21 cellular contexts compared by ENCODE assay signal in genomic region chr3:43062556-43063040, GRCh38. TPM values are rescaled to one million over a fixed set of nuclear protein-coding genes. Genes with fewer than 3 reads are reported as not detected.
DNase-seq lines count a peak whose midpoint lies in the region; ATAC-seq and TF ChIP-seq lines count a peak whose summit lies in the region.
"Had no signal": no experiment of that assay in that cellular context is flagged by ENCODE, and none has a peak within 500 bp of the region (broad histone marks: within the 10 kb centered on the region; RNA-seq: fewer than 3 reads in every experiment).

No MANE protein-coding gene starts in this region.

- H3K27ac ChIP-seq in aorta (ENCODE audit: low read depth in 1 of 2, low read length in 2 of 2), result no peak overlapping the region
- H3K27ac ChIP-seq: A549, parathyroid adenoma, skin epidermis, testis had no signal

- no peak overlapping the region for H3K4me3 Mint-ChIP-seq in activated CD8-positive, alpha-beta memory T cell treated with anti-CD3 and anti-CD28 coated beads, Interleukin-2, amount 10 ng/mL, durations not matched to agents 7 days and 5 days
- no peak overlapping the region for H3K4me3 Mint-ChIP-seq in mesothelial cell of epicardium
- H3K4me3 Mint-ChIP-seq: activated CD4-positive, alpha-beta memory T cell treated with anti-CD3 and anti-CD28 coated beads for 36 hours; activated T-helper 1 cell treated with anti-CD3 and anti-CD28 coated beads, Interleukin-12 subunit alpha, Interleukin-12 subunit beta, Interleukin-2, Interleukin-4 antibody, amounts not matched to agents 30 ng/mL and 10 ng/mL and 1 ng/mL, durations not matched to agents 14 hours and 24 hours and 36 hours; naive B cell had no signal

- intact Hi-C loops in left ventricle myocardium superior (cut with micrococcal nuclease) (no loop called here), aorta (cut with DNase I) (no loop called here)

- peak; percentile 16 for DNase-seq in activated CD8-positive, alpha-beta memory T cell treated with anti-CD3 and anti-CD28 coated beads, Interleukin-2, amount 10 ng/mL, durations not matched to agents 7 days and 5 days
- DNase-seq in activated CD8-positive, alpha-beta memory T cell treated with anti-CD3 and anti-CD28 coated beads, Interleukin-2, amount 50 U/mL, for 48 hours, result no peak
- peak; percentile 10 for DNase-seq in astrocyte of the hippocampus (ENCODE audit: low read depth, low spot score)
- no peak for DNase-seq in left ventricle myocardium superior
- DNase-seq in aorta, result no peak
- DNase-seq in Kasumi-1 (lab: John Stamatoyannopoulos, UW), result no peak
- no peak for DNase-seq in mesothelial cell of epicardium (ENCODE audit: low spot score in 2 of 2, unreplicated experiment in 2 of 2)
- DNase-seq in AG08395 (ENCODE audit: low spot score), result no peak
- DNase-seq: activated CD4-positive, alpha-beta memory T cell treated with anti-CD3 and anti-CD28 coated beads for 36 hours; DMS53; effector memory CD4-positive, alpha-beta T cell; KG1; naive B cell; NCI-H1092 treated with DMSO at 0.1 percent for 48 hours; testis had no signal

- H3K4me1 Mint-ChIP-seq in activated CD8-positive, alpha-beta memory T cell treated with anti-CD3 and anti-CD28 coated beads, Interleukin-2, amount 10 ng/mL, durations not matched to agents 7 days and 5 days, result no peaks in the 10 kb centered on the region
- no peaks in the 10 kb centered on the region for H3K4me1 Mint-ChIP-seq in mesothelial cell of epicardium
- H3K4me1 Mint-ChIP-seq: naive B cell had no signal

- CTCF ChIA-PET in activated CD8-positive, alpha-beta memory T cell treated with anti-CD3 and anti-CD28 coated beads, Interleukin-2, amount 10 ng/mL, durations not matched to agents 7 days and 5 days (lab: Charles Lee), result no interaction called here

- H3K4me3 ChIP-seq in aorta (ENCODE audit: low read length in 2 of 2), result no peak overlapping the region
- H3K4me3 ChIP-seq: A549, HAP-1, skin epidermis, testis had no signal

- no peak overlapping the region for H3K27ac Mint-ChIP-seq in activated CD8-positive, alpha-beta memory T cell treated with anti-CD3 and anti-CD28 coated beads, Interleukin-2, amount 10 ng/mL, durations not matched to agents 7 days and 5 days
- H3K27ac Mint-ChIP-seq in mesothelial cell of epicardium, result no peak overlapping the region
- H3K27ac Mint-ChIP-seq: activated CD4-positive, alpha-beta memory T cell treated with anti-CD3 and anti-CD28 coated beads for 36 hours; activated T-helper 1 cell treated with anti-CD3 and anti-CD28 coated beads, Interleukin-12 subunit alpha, Interleukin-12 subunit beta, Interleukin-2, Interleukin-4 antibody, amounts not matched to agents 30 ng/mL and 10 ng/mL and 1 ng/mL, durations not matched to agents 14 hours and 24 hours and 36 hours had no signal

- WGBS in aorta, 2 donors, result 83 to 86% methylated on average over 8 of the region's 8 CpGs

- no peak for ATAC-seq in activated CD8-positive, alpha-beta memory T cell treated with anti-CD3 and anti-CD28 coated beads, Interleukin-2, amount 10 ng/mL, durations not matched to agents 7 days and 5 days
- ATAC-seq in left ventricle myocardium superior, result peak; percentile 60
- ATAC-seq in aorta (ENCODE audit: low FRiP score), result peak; percentile 33
- ATAC-seq: A549, Panc1 had no signal

- H3K27me3 ChIP-seq in aorta (ENCODE audit: control insufficient read depth in 1 of 2, insufficient read depth in 2 of 2, low read length in 1 of 2), result no peaks in the 10 kb centered on the region
- H3K27me3 ChIP-seq: testis had no signal

- no peaks in the 10 kb centered on the region for H3K36me3 ChIP-seq in aorta (ENCODE audit: control insufficient read depth in 1 of 2, insufficient read depth in 2 of 2, low read length in 1 of 2)
- H3K36me3 ChIP-seq: HAP-1 had no signal

- H3K27me3 Mint-ChIP-seq in activated CD8-positive, alpha-beta memory T cell treated with anti-CD3 and anti-CD28 coated beads, Interleukin-2, amount 10 ng/mL, durations not matched to agents 7 days and 5 days, result no peaks in the 10 kb centered on the region
- H3K27me3 Mint-ChIP-seq in mesothelial cell of epicardium (ENCODE audit: low read depth), result peaks cover 2% of the 10 kb centered on the region
- H3K27me3 Mint-ChIP-seq: activated CD4-positive, alpha-beta memory T cell treated with anti-CD3 and anti-CD28 coated beads for 36 hours had no signal

- no peaks in the 10 kb centered on the region for H3K36me3 Mint-ChIP-seq in activated CD8-positive, alpha-beta memory T cell treated with anti-CD3 and anti-CD28 coated beads, Interleukin-2, amount 10 ng/mL, durations not matched to agents 7 days and 5 days
- no peaks in the 10 kb centered on the region for H3K36me3 Mint-ChIP-seq in mesothelial cell of epicardium
- H3K36me3 Mint-ChIP-seq: activated CD4-positive, alpha-beta memory T cell treated with anti-CD3 and anti-CD28 coated beads for 36 hours; naive B cell had no signal

- peaks cover 2% of the 10 kb centered on the region for H3K9me3 ChIP-seq in aorta (ENCODE audit: control insufficient read depth, low read length)
- H3K9me3 ChIP-seq: A549, HAP-1, testis had no signal

- peaks cover 2% of the 10 kb centered on the region for H3K9me3 Mint-ChIP-seq in activated CD8-positive, alpha-beta memory T cell treated with anti-CD3 and anti-CD28 coated beads, Interleukin-2, amount 10 ng/mL, durations not matched to agents 7 days and 5 days (ENCODE audit: low read depth)
- H3K9me3 Mint-ChIP-seq in mesothelial cell of epicardium, result no peaks in the 10 kb centered on the region
- H3K9me3 Mint-ChIP-seq: activated CD4-positive, alpha-beta memory T cell treated with anti-CD3 and anti-CD28 coated beads for 36 hours; activated T-helper 1 cell treated with anti-CD3 and anti-CD28 coated beads, Interleukin-12 subunit alpha, Interleukin-12 subunit beta, Interleukin-2, Interleukin-4 antibody, amounts not matched to agents 30 ng/mL and 10 ng/mL and 1 ng/mL, durations not matched to agents 14 hours and 24 hours and 36 hours had no signal

- no peak for TF ChIP-seq CTCF in mesothelial cell of epicardium (IDR thresholded peaks at IDR 0.05; ENCODE audit: unreplicated experiment)

- no peaks in the 10 kb centered on the region for H3K4me1 ChIP-seq in aorta (ENCODE audit: control insufficient read depth in 1 of 2, insufficient read depth in 2 of 2, low read length in 2 of 2)
- H3K4me1 ChIP-seq: A549, HAP-1, parathyroid adenoma, testis had no signal

RNA-seq across cellular contexts. Expression of gene POMGNT2, which starts 43.3 kb away (rescaled TPM):
- total RNA-seq in activated CD8-positive, alpha-beta memory T cell treated with anti-CD3 and anti-CD28 coated beads, Interleukin-2, amount 10 ng/mL, durations not matched to agents 7 days and 5 days, result 1 to 10 TPM; 6.9 to 9.0 TPM
- 20.7 TPM for total RNA-seq in left ventricle myocardium superior
- 10 to 100 TPM in 1 of 2 donors, 1 to 10 TPM in 1; 9.0 to 12.0 TPM for total RNA-seq in aorta
- polyA plus RNA-seq in aorta, result 1 to 10 TPM; 2.8 to 8.2 TPM
- total RNA-seq in mesothelial cell of epicardium, result 18.6 to 20.5 TPM (median 19.2 TPM) in 3 replicates

Comparison
In these comparisons a context has a peak if more than half of its experiments do, and no peak if none do; other contexts are left out.
1. DNase-seq: peak in activated CD8-positive, alpha-beta memory T cell treated with anti-CD3 and anti-CD28 coated beads, Interleukin-2, amount 10 ng/mL, durations not matched to agents 7 days and 5 days (single experiment) and astrocyte of the hippocampus (single experiment); none in activated CD8-positive, alpha-beta memory T cell treated with anti-CD3 and anti-CD28 coated beads, Interleukin-2, amount 50 U/mL, for 48 hours (single experiment), left ventricle myocardium superior (single experiment), aorta (0 of 2), Kasumi-1 (0 of 2), mesothelial cell of epicardium (0 of 2) and AG08395 (single experiment).